14 cellular contexts compared by ENCODE assay signal in the genomic region with DNA sequence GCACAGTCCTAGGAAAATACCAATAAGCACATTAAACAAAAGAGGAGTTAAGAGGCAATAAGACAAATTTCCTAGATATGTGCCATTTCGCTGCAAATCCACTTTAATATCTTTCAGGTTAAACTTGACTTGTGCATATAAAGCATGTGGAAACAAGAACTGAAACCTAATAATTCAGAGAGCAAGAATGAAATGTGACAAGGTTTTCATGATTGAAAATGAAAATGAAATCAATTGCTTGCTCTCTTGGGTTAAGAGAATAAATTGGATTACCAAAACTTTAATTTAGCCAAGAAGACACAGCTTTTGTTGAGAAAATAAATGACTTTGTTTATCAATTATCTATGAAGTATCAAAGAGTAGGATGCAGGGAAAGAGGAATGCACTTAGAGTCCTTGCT.
DNase-seq lines count a peak whose midpoint lies in the region; ATAC-seq and TF ChIP-seq lines count a peak whose summit lies in the region.
"Had no signal": no experiment of that assay in that cellular context is flagged by ENCODE, and none has a peak within 500 bp of the region (broad histone marks: within the 10 kb centered on the region; RNA-seq: fewer than 3 reads in every experiment).

No MANE protein-coding gene starts in this region.

- H3K36me3 Mint-ChIP-seq in brain, result no peaks in the 10 kb centered on the region
- H3K36me3 Mint-ChIP-seq: CD14-positive monocyte, immature natural killer cell, naive B cell had no signal

- H3K4me3 ChIP-seq in ascending aorta, result no peak overlapping the region
- H3K4me3 ChIP-seq: breast epithelium, skin epidermis had no signal

- peak overlapping the region in 3 of 5 experiments; percentile 18 to 58 (median 19) for H3K27ac Mint-ChIP-seq in brain
- H3K27ac Mint-ChIP-seq: CD14-positive monocyte, immature natural killer cell, naive B cell had no signal

- TF ChIP-seq CTCF in brain (conservative IDR thresholded peaks at IDR 0.05) (no peak), ascending aorta (IDR thresholded peaks at IDR 0.05) (no peak)

- no peaks in the 10 kb centered on the region for H3K9me3 ChIP-seq in ascending aorta
- H3K9me3 ChIP-seq: breast epithelium had no signal

- H3K27me3 ChIP-seq in ascending aorta, result no peaks in the 10 kb centered on the region
- H3K27me3 ChIP-seq: breast epithelium had no signal

- peaks cover 4% of the 10 kb centered on the region for H3K27me3 Mint-ChIP-seq in brain

- DNase-seq in glomerular visceral epithelial cell (ENCODE audit: extremely low spot score) (no peak), ascending aorta (ENCODE audit: low spot score in 2 of 2) (no peak), amniotic stem cell (lab: John Stamatoyannopoulos, UW) (no peak), COR-L47 (lab: John Stamatoyannopoulos, UW) (no peak)
- DNase-seq: immature natural killer cell, naive B cell had no signal

- ATAC-seq in GM18861 (IDR thresholded peaks at IDR 0.05; ENCODE audit: unreplicated experiment), result peak; percentile 96
- peak; percentile 93 for ATAC-seq in GM21526 (IDR thresholded peaks at IDR 0.05; ENCODE audit: low FRiP score, unreplicated experiment)
- peak; percentile 94 for ATAC-seq in HG03060 (IDR thresholded peaks at IDR 0.05; ENCODE audit: low read depth, unreplicated experiment)
- ATAC-seq: esophagus mucosa had no signal

- no peak overlapping the region for H3K27ac ChIP-seq in ascending aorta
- H3K27ac ChIP-seq: breast epithelium, skin epidermis had no signal

- no peaks in the 10 kb centered on the region for H3K36me3 ChIP-seq in ascending aorta
- H3K36me3 ChIP-seq: breast epithelium had no signal

- H3K4me1 Mint-ChIP-seq in brain, result peaks cover 36% of the 10 kb centered on the region
- H3K4me1 Mint-ChIP-seq: CD14-positive monocyte, immature natural killer cell, naive B cell had no signal

- intact Hi-C loops in ascending aorta (cut with DNase I), result no loop called here

- no peaks in the 10 kb centered on the region for H3K4me1 ChIP-seq in ascending aorta
- H3K4me1 ChIP-seq: breast epithelium had no signal

- H3K9me3 Mint-ChIP-seq in brain, result no peaks in the 10 kb centered on the region

- H3K4me3 Mint-ChIP-seq in brain, result peak overlapping the region in 2 of 5 experiments; percentile 4 to 22
- H3K4me3 Mint-ChIP-seq: CD14-positive monocyte, immature natural killer cell, naive B cell had no signal
